Comparison of ENCODE assay signal across 18 cellular contexts in genomic region chr12:57018353-57018752, GRCh38. TPM values are rescaled to one million over a fixed set of nuclear protein-coding genes. Genes with fewer than 3 reads are reported as not detected.
"Had no signal": no experiment of that assay in that cellular context is flagged by ENCODE, and none has a peak within 500 bp of the region (broad histone marks: within the 10 kb centered on the region; RNA-seq: fewer than 3 reads in every experiment).

No MANE protein-coding gene starts in this region.

RNA-seq across cellular contexts. Expression of gene TAC3, which starts 2.0 kb away (rescaled TPM):
- total RNA-seq: chondrocyte; dermis blood vessel endothelial cell; esophagus squamous epithelium; heart right ventricle; left lobe of liver; lung microvascular endothelial cell; myocyte; naive thymus-derived CD8-positive, alpha-beta T cell; osteocyte; psoas muscle; renal cortical epithelial cell; right cardiac atrium; skeletal muscle tissue; spleen; upper lobe of right lung; uterus had no signal
- polyA plus RNA-seq: heart right ventricle; immature natural killer cell; keratinocyte; naive thymus-derived CD8-positive, alpha-beta T cell; right cardiac atrium had no signal

RNA-seq across cellular contexts. Expression of gene MYO1A, which starts 31.6 kb away (rescaled TPM):
- total RNA-seq: chondrocyte, dermis blood vessel endothelial cell, lung microvascular endothelial cell, myocyte, osteocyte, renal cortical epithelial cell, skeletal muscle tissue had no signal
- polyA plus RNA-seq: immature natural killer cell had no signal
